9 cellular contexts compared by ENCODE assay signal in genomic region chr12:124518051-124518932, GRCh38. TPM values are rescaled to one million over a fixed set of nuclear protein-coding genes. Genes with fewer than 3 reads are reported as not detected.
A peak's percentile ranks its signal among the peaks of the same experiment; 100 is the strongest.
DNase-seq lines count a peak whose midpoint lies in the region; ATAC-seq, FAIRE-seq and TF ChIP-seq lines count a peak whose summit lies in the region.
"Had no signal": no experiment of that assay in that cellular context is flagged by ENCODE, and none has a peak within 500 bp of the region (broad histone marks: within the 10 kb centered on the region; RNA-seq: fewer than 3 reads in every experiment).

No MANE protein-coding gene starts in this region.

- peaks cover 39% of the 10 kb centered on the region for H3K4me1 ChIP-seq in SJCRH30

- H3K36me3 Mint-ChIP-seq in immature natural killer cell: peaks cover 3 to 12% (median 3%) of the 10 kb centered on the region in 3 donors

- no peaks in the 10 kb centered on the region for H3K9me3 ChIP-seq in SJCRH30 (replicated peaks)

- H3K27me3 ChIP-seq in SJCRH30: no peaks in the 10 kb centered on the region

- H3K27ac Mint-ChIP-seq in immature natural killer cell: peak overlapping the region in 1 of 6 donors; percentile 28

- peaks cover 2 to 3% (median 2%) of the 10 kb centered on the region in 3 donors for H3K27me3 Mint-ChIP-seq in immature natural killer cell (ENCODE audit: low read depth in 3 of 3)

- ATAC-seq in GM19328 (IDR thresholded peaks at IDR 0.05; ENCODE audit: unreplicated experiment): no peak

- H3K27ac ChIP-seq in SJCRH30 (peak overlapping the region; percentile 67), epithelial cell of prostate (peak overlapping the region; percentile 94)

- DNase-seq in Ammon's horn (ENCODE audit: low spot score) (peak; percentile 97), LNCaP clone FGC (ENCODE audit: low read depth) (peak; percentile 99), SJCRH30 (peak; percentile 94 to 96), epithelial cell of prostate (ENCODE audit: low read depth, low spot score) (peak; percentile 97), middle frontal gyrus (ENCODE audit: extremely low spot score, low spot score) (peak; percentile 98), urothelium cell line (ENCODE audit: low spot score) (peak; percentile 93), immature natural killer cell (no peak)

- H3K4me3 Mint-ChIP-seq in immature natural killer cell: no peak overlapping the region

- peak; percentile 5 for FAIRE-seq in urothelium cell line (lab: Jason Lieb, UNC)
- FAIRE-seq: GM18507 had no signal

- H3K36me3 ChIP-seq in SJCRH30: peaks cover 6% of the 10 kb centered on the region; the same call in 1 of the 2 replicates

- no peak for TF ChIP-seq CTCF in LNCaP clone FGC (IDR thresholded peaks at IDR 0.05; ENCODE audit: control insufficient read depth, extremely low read depth, insufficient read depth)

- H3K9me3 Mint-ChIP-seq in immature natural killer cell: no peaks in the 10 kb centered on the region

- H3K4me3 ChIP-seq in LNCaP clone FGC (ENCODE audit: low read depth, low read length): peak overlapping the region; percentile 71
- peak overlapping the region; percentile 62 for H3K4me3 ChIP-seq in SJCRH30

- H3K4me1 Mint-ChIP-seq in immature natural killer cell: peaks cover 18 to 21% of the 10 kb centered on the region in 2 donors

RNA-seq across cellular contexts. Expression of gene NCOR2, which starts 49.1 kb away (rescaled TPM):
- total RNA-seq in SJCRH30 (2014; rRNA removed; shearing (Covaris generic)): 48.5 and 52.2 TPM in 2 replicates
- 10 to 100 TPM in 1 of 3 donors, 1 to 10 TPM in 2; 1.6 to 10.2 (median 2.1) TPM for polyA plus RNA-seq in immature natural killer cell

Comparison
In these comparisons a context has a peak if more than half of its experiments do, and no peak if none do; other contexts are left out.
1. DNase-seq: peak in Ammon's horn (single experiment), LNCaP clone FGC (single experiment), SJCRH30 (2 of 2), epithelial cell of prostate (single experiment), middle frontal gyrus (single experiment) and urothelium cell line (single experiment); none in immature natural killer cell (0 of 3).